In genomic region chr11:61160487-61161189, GRCh38 we compare ENCODE assay signal across 8 cellular contexts. TPM values are rescaled to one million over a fixed set of nuclear protein-coding genes. Genes with fewer than 3 reads are reported as not detected.
DNase-seq lines count a peak whose midpoint lies in the region; ATAC-seq and TF ChIP-seq lines count a peak whose summit lies in the region.

No MANE protein-coding gene starts in this region.

- DNase-seq in NCI-H2227 treated with DMSO at 0.1 percent for 48 hours (lab: John Stamatoyannopoulos, UW) (peak; percentile 17), dermis blood vessel endothelial cell (peak; percentile 32), natural killer cell (no peak), AML-193 (lab: John Stamatoyannopoulos, UW) (no peak), amniotic stem cell (lab: John Stamatoyannopoulos, UW) (no peak), NCI-H774 (lab: John Stamatoyannopoulos, UW) (no peak), hepatic stellate cell (ENCODE audit: low spot score) (no peak)

- ATAC-seq in natural killer cell: no peak

- TF ChIP-seq CTCF in GM12875 (IDR thresholded peaks at IDR 0.05; ENCODE audit: borderline replicate concordance, insufficient read depth, low read depth, low read length) (no peak), natural killer cell (IDR thresholded peaks at IDR 0.05) (no peak)

- H3K4me3 ChIP-seq in GM12875 (ENCODE audit: low read depth, low read length): peak overlapping the region; percentile 64

- peaks cover 33 to 42% of the 10 kb centered on the region in 2 donors for H3K4me1 Mint-ChIP-seq in natural killer cell

- H3K9me3 Mint-ChIP-seq in natural killer cell: no peaks in the 10 kb centered on the region

- H3K36me3 Mint-ChIP-seq in natural killer cell: no peaks in the 10 kb centered on the region

- peak overlapping the region; percentile 95 to 97 for H3K27ac Mint-ChIP-seq in natural killer cell

- peaks cover 3 to 9% of the 10 kb centered on the region in 2 donors for H3K27me3 Mint-ChIP-seq in natural killer cell (ENCODE audit: low read depth in 2 of 2)

- peak overlapping the region; percentile 83 for H3K4me3 Mint-ChIP-seq in natural killer cell

- intact Hi-C loops in natural killer cell (cut with micrococcal nuclease): loop anchor here (1.0 to 2.0 kb wide), 3 partner anchors 202 to 254 kb away; partner anchors contain the start of genes PRPF19 and TMEM138

RNA-seq across cellular contexts. Expression of gene VPS37C, which starts 0.6 kb away (rescaled TPM):
- total RNA-seq in dermis blood vessel endothelial cell (9.7 and 14.1 TPM in 2 replicates), natural killer cell (1 to 10 TPM; 6.4 to 6.9 (median 6.5) TPM)

RNA-seq across cellular contexts. Expression of gene PGA3, which starts 42.7 kb away (rescaled TPM):
- total RNA-seq in dermis blood vessel endothelial cell (not detected in 2 replicates), natural killer cell (not detected)

RNA-seq across cellular contexts. Expression of gene CD5, which starts 58.3 kb away (rescaled TPM):
- not detected in 2 replicates for total RNA-seq in dermis blood vessel endothelial cell
- 10 to 100 TPM in 1 of 3 donors, 1 to 10 TPM in 2; 1.2 to 17.7 (median 7.9) TPM for total RNA-seq in natural killer cell

Comparison
In these comparisons a context has a peak if more than half of its experiments do, and no peak if none do; other contexts are left out.
1. DNase-seq: peak in NCI-H2227 treated with DMSO at 0.1 percent for 48 hours (single experiment) and dermis blood vessel endothelial cell (single experiment); none in natural killer cell (single experiment), AML-193 (0 of 2), amniotic stem cell (single experiment), NCI-H774 (single experiment) and hepatic stellate cell (single experiment).